ENCODE assay signal across 9 cellular contexts in the genomic region with DNA sequence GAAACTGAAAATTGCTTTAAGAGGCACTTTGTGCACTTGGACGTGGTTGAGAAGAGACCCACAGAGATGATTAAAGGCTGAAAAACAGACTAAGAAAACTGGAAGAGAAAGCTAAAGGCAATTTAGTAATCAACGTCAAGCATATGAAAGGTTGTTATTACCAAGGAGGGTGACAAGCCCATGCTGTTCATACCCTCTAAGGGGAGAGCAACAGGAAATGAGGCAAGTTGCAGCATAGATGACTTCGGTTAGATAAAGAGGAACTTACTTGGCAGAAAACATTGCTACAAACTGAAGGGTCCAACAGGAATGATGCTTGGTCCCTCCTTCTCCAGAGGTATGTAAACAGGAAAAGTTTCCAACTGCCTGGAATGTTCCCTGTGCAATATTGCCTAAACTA.
A peak's percentile ranks its signal among the peaks of the same experiment; 100 is the strongest.
DNase-seq lines count a peak whose midpoint lies in the region; ATAC-seq, FAIRE-seq and TF ChIP-seq lines count a peak whose summit lies in the region.
"Had no signal": no experiment of that assay in that cellular context is flagged by ENCODE, and none has a peak within 500 bp of the region (broad histone marks: within the 10 kb centered on the region; RNA-seq: fewer than 3 reads in every experiment).

No MANE protein-coding gene starts in this region.

- no peak for FAIRE-seq in GM12878 (lab: Jason Lieb, UNC)

- peak overlapping the region; percentile 84 for H3K27ac Mint-ChIP-seq in activated CD4-positive, alpha-beta T cell treated with anti-CD3 and anti-CD28 coated beads, Interleukin-2, amount 10 ng/mL, durations not matched to agents 24 days and 14 days

- no peak overlapping the region for H2AFZ ChIP-seq in GM12878 (ENCODE audit: control insufficient read depth, low read depth, low read length)

- H3K4me1 Mint-ChIP-seq in activated CD4-positive, alpha-beta T cell treated with anti-CD3 and anti-CD28 coated beads, Interleukin-2, amount 10 ng/mL, durations not matched to agents 24 days and 14 days, result peaks cover 45% of the 10 kb centered on the region

- SMC1A ChIA-PET in GM12878 (lab: Charles Lee; ENCODE audit: uncharacterized antibody, unreplicated experiment), result interaction anchor here (1.2 kb wide), 2 partner anchors 17 to 216 kb away, joined by 3 read pairs; no protein-coding TSS in a partner anchor

- no peak for TF ChIP-seq EP300 in GM12878 (IDR thresholded peaks at IDR 0.05; ENCODE audit: borderline replicate concordance in 1 of 2, control insufficient read depth in 1 of 2, low read depth in 2 of 2, low read length in 2 of 2)

- no peak for TF ChIP-seq RAD21 in GM12878 (IDR thresholded peaks at IDR 0.05; ENCODE audit: insufficient read depth, low read depth, low read length)

- no peaks in the 10 kb centered on the region for H3K36me3 ChIP-seq in GM12878 (ENCODE audit: control insufficient read depth in 2 of 2, insufficient read depth in 2 of 2, low read length in 1 of 2)
- no peaks in the 10 kb centered on the region for H3K36me3 ChIP-seq in spleen

- H3K9me3 ChIP-seq in GM12878 (replicated peaks; ENCODE audit: control insufficient read depth, insufficient read depth, low read length) (no peaks in the 10 kb centered on the region), spleen (no peaks in the 10 kb centered on the region)

- H3K4me1 ChIP-seq in GM12878 (ENCODE audit: control insufficient read depth, insufficient read depth, low read length), result peaks cover 2% of the 10 kb centered on the region; the same call in 1 of the 2 replicates
- H3K4me1 ChIP-seq in spleen, result peaks cover 10 to 37% (median 24%) of the 10 kb centered on the region in 6 donors

- H3K27me3 Mint-ChIP-seq in activated CD4-positive, alpha-beta T cell treated with anti-CD3 and anti-CD28 coated beads, Interleukin-2, amount 10 ng/mL, durations not matched to agents 24 days and 14 days, result no peaks in the 10 kb centered on the region

- H3K27me3 ChIP-seq in GM12878 (replicated peaks in 1 of 2; ENCODE audit: control insufficient read depth in 2 of 2, insufficient read depth in 2 of 2, low read length in 1 of 2), result no peaks in the 10 kb centered on the region
- H3K27me3 ChIP-seq in spleen (replicated peaks in 1 of 7), result no peaks in the 10 kb centered on the region

- no TSS peak for BruUV-seq in GM12878 (replicated peaks; lab: Mats Ljungman, UMichigan)

- in situ Hi-C loops in GM12878 (cut with MboI), result no loop called here

- 14% methylated on average over 3 of the region's 3 CpGs for WGBS in GM12878 (ENCODE audit: insufficient coverage, insufficient replicate concordance, low lambda C conversion rate, missing lambda C conversion rate)
- WGBS in spleen, 5 donors, result 4 to 12% (median 6%) methylated on average over 3 of the region's 3 CpGs

- RAD21 ChIA-PET in GM12878 (lab: Charles Lee; ENCODE audit: unreplicated experiment), result no interaction called here

- H3K4me3 Mint-ChIP-seq in activated CD4-positive, alpha-beta T cell treated with anti-CD3 and anti-CD28 coated beads, Interleukin-2, amount 10 ng/mL, durations not matched to agents 24 days and 14 days, result peak overlapping the region; percentile 52

- CTCF ChIA-PET in GM12878 (lab: Yijun Ruan, JAX), result interaction anchor here (1.9 kb wide), 1 partner anchor 218 kb away, joined by 4 read pairs; no protein-coding TSS in a partner anchor

- no peak overlapping the region for H3K4me3 ChIP-seq in GM12878
- peak overlapping the region in 1 of 8 donors; percentile 50 for H3K4me3 ChIP-seq in spleen

- ATAC-seq in GM12878 (peak; percentile 70), HG03175 (IDR thresholded peaks at IDR 0.05; ENCODE audit: unreplicated experiment) (no peak), HG02981 (IDR thresholded peaks at IDR 0.05; ENCODE audit: unreplicated experiment) (no peak)

- H3K9me3 Mint-ChIP-seq in activated CD4-positive, alpha-beta T cell treated with anti-CD3 and anti-CD28 coated beads, Interleukin-2, amount 10 ng/mL, durations not matched to agents 24 days and 14 days, result peaks cover 23% of the 10 kb centered on the region

- POLR2A ChIA-PET in GM12878 (lab: Charles Lee), result no interaction called here

- no peaks in the 10 kb centered on the region for H4K20me1 ChIP-seq in GM12878 (ENCODE audit: control insufficient read depth, insufficient read depth)

- TF ChIP-seq POLR2A in GM12878 (IDR thresholded peaks at IDR 0.05; ENCODE audit: low read depth, low read length) (no peak), spleen (IDR thresholded peaks at IDR 0.05) (no peak)

- H3K4me2 ChIP-seq in GM12878 (ENCODE audit: control insufficient read depth, insufficient read depth), result no peak overlapping the region

- no peaks in the 10 kb centered on the region for H3K79me2 ChIP-seq in GM12878 (ENCODE audit: control insufficient read depth, insufficient read depth, low read length)

- H3K9ac ChIP-seq in GM12878 (ENCODE audit: control insufficient read depth, insufficient read depth, low read length), result no peak overlapping the region

- intact Hi-C loops in activated CD4-positive, alpha-beta T cell treated with anti-CD3 and anti-CD28 coated beads, Interleukin-2, amount 10 ng/mL, durations not matched to agents 24 days and 14 days (cut with micrococcal nuclease), result loop anchor here (1.0 to 5.0 kb wide), 9 partner anchors 8 to 223 kb away; a partner anchor contains a TSS
- intact Hi-C loops in GM12878 (cut with micrococcal nuclease; ENCODE audit: unreplicated experiment), result no loop called here
- intact Hi-C loops in spleen (cut with DNase I; ENCODE audit: low total_unique reads), result no loop called here

- no peak for TF ChIP-seq CTCF in GM12878 (IDR thresholded peaks at IDR 0.05 in 2 of 3, conservative IDR thresholded peaks at IDR 0.05 in 1 of 3; ENCODE audit: control insufficient read depth in 2 of 3, extremely low read depth in 1 of 3, insufficient read depth in 1 of 3, low read depth in 3 of 3, low read length in 3 of 3)
- no peak for TF ChIP-seq CTCF in spleen (IDR thresholded peaks at IDR 0.05 in 8 of 11, conservative IDR thresholded peaks at IDR 0.05 in 3 of 11)

- DNase-seq in activated CD4-positive, alpha-beta T cell treated with anti-CD3 and anti-CD28 coated beads, Interleukin-2, amount 10 ng/mL, durations not matched to agents 24 days and 14 days, result peak; percentile 82
- no peak for DNase-seq in activated CD4-positive, alpha-beta T cell treated with anti-CD3 and anti-CD28 coated beads for 1 hour
- peak; percentile 97 for DNase-seq in MV-4-11 (lab: John Stamatoyannopoulos, UW)
- DNase-seq in GM12878 (ENCODE audit: low read depth, low spot score), result no peak
- DNase-seq in spleen, result no peak
- DNase-seq in NCI-H2107 treated with DMSO at 0.1 percent for 48 hours (lab: John Stamatoyannopoulos, UW; ENCODE audit: unreplicated experiment), result no peak
- DNase-seq: NCI-H2107 had no signal

- H3K36me3 Mint-ChIP-seq in activated CD4-positive, alpha-beta T cell treated with anti-CD3 and anti-CD28 coated beads, Interleukin-2, amount 10 ng/mL, durations not matched to agents 24 days and 14 days (ENCODE audit: low read depth), result peaks cover 20% of the 10 kb centered on the region

- H3K27ac ChIP-seq in GM12878 (ENCODE audit: control insufficient read depth, insufficient read depth) (no peak overlapping the region), spleen (peak overlapping the region in 7 of 8 donors; percentile 45 to 85 (median 71))

TF ChIP-seq in GM12878, 131 proteins besides CTCF, POLR2A, EP300 and RAD21:
- no peak for TF ChIP-seq JUNB (IDR thresholded peaks at IDR 0.05)
- TF ChIP-seq POU2F2 (IDR thresholded peaks at IDR 0.05; ENCODE audit: borderline replicate concordance, low read depth, low read length), result no peak
- TF ChIP-seq, protein P1, sequence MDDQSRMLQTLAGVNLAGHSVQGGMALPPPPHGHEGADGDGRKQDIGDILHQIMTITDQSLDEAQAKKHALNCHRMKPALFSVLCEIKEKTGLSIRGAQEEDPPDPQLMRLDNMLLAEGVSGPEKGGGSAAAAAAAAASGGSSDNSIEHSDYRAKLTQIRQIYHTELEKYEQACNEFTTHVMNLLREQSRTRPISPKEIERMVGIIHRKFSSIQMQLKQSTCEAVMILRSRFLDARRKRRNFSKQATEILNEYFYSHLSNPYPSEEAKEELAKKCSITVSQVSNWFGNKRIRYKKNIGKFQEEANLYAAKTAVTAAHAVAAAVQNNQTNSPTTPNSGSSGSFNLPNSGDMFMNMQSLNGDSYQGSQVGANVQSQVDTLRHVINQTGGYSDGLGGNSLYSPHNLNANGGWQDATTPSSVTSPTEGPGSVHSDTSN (IDR thresholded peaks at IDR 0.05; ENCODE audit: insufficient replicate concordance, low read depth, low read length), result no peak
- no peak for TF ChIP-seq SUZ12 (IDR thresholded peaks at IDR 0.05; ENCODE audit: unreplicated experiment)
- TF ChIP-seq SREBF1 (IDR thresholded peaks at IDR 0.05; ENCODE audit: low read length), result no peak
- TF ChIP-seq RBBP5 (conservative IDR thresholded peaks at IDR 0.05), result no peak
- TF ChIP-seq YBX1 (IDR thresholded peaks at IDR 0.05), result no peak
- TF ChIP-seq, protein P2, sequence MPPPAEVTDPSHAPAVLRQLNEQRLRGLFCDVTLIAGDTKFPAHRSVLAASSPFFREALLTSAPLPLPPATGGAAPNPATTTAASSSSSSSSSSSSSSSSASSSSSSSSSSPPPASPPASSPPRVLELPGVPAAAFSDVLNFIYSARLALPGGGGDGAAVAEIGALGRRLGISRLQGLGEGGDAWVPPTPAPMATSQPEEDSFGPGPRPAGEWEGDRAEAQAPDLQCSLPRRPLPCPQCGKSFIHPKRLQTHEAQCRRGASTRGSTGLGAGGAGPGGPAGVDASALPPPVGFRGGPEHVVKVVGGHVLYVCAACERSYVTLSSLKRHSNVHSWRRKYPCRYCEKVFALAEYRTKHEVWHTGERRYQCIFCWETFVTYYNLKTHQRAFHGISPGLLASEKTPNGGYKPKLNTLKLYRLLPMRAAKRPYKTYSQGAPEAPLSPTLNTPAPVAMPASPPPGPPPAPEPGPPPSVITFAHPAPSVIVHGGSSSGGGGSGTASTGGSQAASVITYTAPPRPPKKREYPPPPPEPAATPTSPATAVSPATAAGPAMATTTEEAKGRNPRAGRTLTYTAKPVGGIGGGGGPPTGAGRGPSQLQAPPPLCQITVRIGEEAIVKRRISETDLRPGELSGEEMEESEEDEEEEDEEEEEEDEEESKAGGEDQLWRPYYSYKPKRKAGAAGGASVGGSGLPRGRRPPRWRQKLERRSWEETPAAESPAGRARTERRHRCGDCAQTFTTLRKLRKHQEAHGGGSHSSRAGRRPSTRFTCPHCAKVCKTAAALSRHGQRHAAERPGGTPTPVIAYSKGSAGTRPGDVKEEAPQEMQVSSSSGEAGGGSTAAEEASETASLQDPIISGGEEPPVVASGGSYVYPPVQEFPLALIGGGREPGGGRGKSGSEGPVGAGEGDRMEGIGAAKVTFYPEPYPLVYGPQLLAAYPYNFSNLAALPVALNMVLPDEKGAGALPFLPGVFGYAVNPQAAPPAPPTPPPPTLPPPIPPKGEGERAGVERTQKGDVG (CRISPR knock-in tag; IDR thresholded peaks at IDR 0.05), result no peak

Comparison
In these comparisons a context has a peak if more than half of its experiments do, and no peak if none do; other contexts are left out.
1. DNase-seq: peak in activated CD4-positive, alpha-beta T cell treated with anti-CD3 and anti-CD28 coated beads, Interleukin-2, amount 10 ng/mL, durations not matched to agents 24 days and 14 days (single experiment) and MV-4-11 (single experiment); none in activated CD4-positive, alpha-beta T cell treated with anti-CD3 and anti-CD28 coated beads for 1 hour (single experiment), GM12878 (single experiment), spleen (single experiment) and NCI-H2107 treated with DMSO at 0.1 percent for 48 hours (single experiment).